1 cellular context compared by ENCODE assay signal in genomic region chr1:206916000-206916709, GRCh38.
TF ChIP-seq lines count a peak whose summit lies in the region.

No MANE protein-coding gene starts in this region.

TF ChIP-seq in K562, 482 proteins besides CTCF, POLR2A, EP300 and RAD21:
- TF ChIP-seq PKNOX1 (IDR thresholded peaks at IDR 0.05) (peak; percentile 34; the same call in 1 of the 2 replicates), BRCA1 (IDR thresholded peaks at IDR 0.05) (no peak), BRCA1 (CRISPR knock-in tag; IDR thresholded peaks at IDR 0.05) (no peak)
